In the genomic region with DNA sequence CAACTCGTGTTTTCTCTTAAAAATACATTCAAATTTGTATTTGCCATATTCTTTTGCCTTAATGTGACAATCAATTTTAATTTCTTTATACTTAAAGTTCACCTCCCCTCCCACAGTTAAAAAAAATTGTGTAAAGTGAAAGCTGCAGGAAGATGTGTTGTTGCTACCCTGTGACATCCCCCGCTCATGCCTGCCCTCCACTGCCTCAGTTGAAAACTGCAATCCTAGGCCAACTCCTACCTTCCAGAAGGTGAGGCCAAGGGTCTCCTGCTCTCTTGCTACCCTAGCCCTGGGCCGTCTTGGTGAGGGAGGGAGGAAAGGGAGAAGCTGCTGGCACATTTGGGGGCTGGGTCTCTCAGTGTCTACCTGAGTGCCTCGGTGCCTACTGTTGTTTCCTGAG, we compare ENCODE assay signal across 8 cellular contexts. TPM values are rescaled to one million over a fixed set of nuclear protein-coding genes. Genes with fewer than 3 reads are reported as not detected.
DNase-seq lines count a peak whose midpoint lies in the region; ATAC-seq, FAIRE-seq and TF ChIP-seq lines count a peak whose summit lies in the region.

No MANE protein-coding gene starts in this region.

- H3K4me1 ChIP-seq in Loucy (ENCODE audit: insufficient read depth, low read length, poor library complexity, severe bottlenecking) (no peaks in the 10 kb centered on the region), kidney (ENCODE audit: control insufficient read depth in 1 of 2, insufficient read depth in 1 of 2, low read depth in 1 of 2, low read length in 2 of 2) (peaks cover 0 to 10% of the 10 kb centered on the region in 2 donors)

- no peaks in the 10 kb centered on the region for H4K20me1 ChIP-seq in Loucy (ENCODE audit: insufficient read depth, low read length, poor library complexity, severe bottlenecking)

- no peaks in the 10 kb centered on the region for H3K27me3 ChIP-seq in Loucy (ENCODE audit: insufficient read depth, low read length, poor library complexity, severe bottlenecking)

- FAIRE-seq in kidney (lab: Jason Lieb, UNC), result no peak

- intact Hi-C loops in kidney (cut with DNase I), result no loop called here

- H3K9me2 ChIP-seq in Loucy (replicated peaks; ENCODE audit: low read depth, low read length), result no peaks in the 10 kb centered on the region

- H3F3A ChIP-seq in Loucy (ENCODE audit: low read depth), result no peaks in the 10 kb centered on the region

- ATAC-seq in GM21825 (IDR thresholded peaks at IDR 0.05; ENCODE audit: unreplicated experiment) (no peak), HG03196 (IDR thresholded peaks at IDR 0.05; ENCODE audit: unreplicated experiment) (no peak), HG03135 (IDR thresholded peaks at IDR 0.05; ENCODE audit: unreplicated experiment) (no peak)

- no peaks in the 10 kb centered on the region for H3K79me2 ChIP-seq in Loucy (ENCODE audit: insufficient read depth, low read length)

- H3K36me3 ChIP-seq in Loucy (ENCODE audit: insufficient read depth, low read length) (no peaks in the 10 kb centered on the region), kidney (ENCODE audit: control insufficient read depth in 1 of 2, insufficient read depth in 2 of 2, low read length in 2 of 2) (no peaks in the 10 kb centered on the region)

- TF ChIP-seq CTCF in AG09309 (IDR thresholded peaks at IDR 0.05; ENCODE audit: control insufficient read depth, insufficient read depth, low read depth, low read length, missing control alignments) (peak; percentile 46), Loucy (conservative IDR thresholded peaks at IDR 0.05; ENCODE audit: low read length) (peak; percentile 69), kidney (IDR thresholded peaks at IDR 0.05; ENCODE audit: borderline replicate concordance, extremely low read depth, insufficient read depth) (peak; percentile 16)

- H2AFZ ChIP-seq in Loucy (ENCODE audit: low read length), result no peak overlapping the region

- H3K4me3 ChIP-seq in AG09309 (ENCODE audit: control insufficient read depth, low read depth, low read length), result no peak overlapping the region
- H3K4me3 ChIP-seq in Loucy (ENCODE audit: low read length, poor library complexity, severe bottlenecking), result no peak overlapping the region
- H3K4me3 ChIP-seq in kidney (ENCODE audit: low read length in 2 of 2), result no peak overlapping the region

- H3K9me3 ChIP-seq in Loucy (ENCODE audit: insufficient read depth, low read depth, low read length) (no peaks in the 10 kb centered on the region), kidney (ENCODE audit: control insufficient read depth in 1 of 2, low read length in 2 of 2) (no peaks in the 10 kb centered on the region)

- no peak overlapping the region for H3K27ac ChIP-seq in kidney (ENCODE audit: low read depth in 2 of 2, low read length in 2 of 2)

- DNase-seq in AG09309 (ENCODE audit: low read depth), result no peak
- peak; percentile 65 for DNase-seq in activated T-cell treated with anti-CD3 and anti-CD28 coated beads, Interleukin-2, amount 50 U/mL, for 1 hour
- no peak for DNase-seq in kidney
- no peak for DNase-seq in putamen (ENCODE audit: low spot score)

- H3K4me2 ChIP-seq in Loucy (ENCODE audit: low read depth, low read length, poor library complexity, severe bottlenecking), result no peak overlapping the region

- H3K9ac ChIP-seq in Loucy (ENCODE audit: low read depth, low read length, poor library complexity, severe bottlenecking) (no peak overlapping the region), kidney (ENCODE audit: low read length in 2 of 2) (no peak overlapping the region)

RNA-seq across cellular contexts. Expression of gene CMTM7, which starts 57.0 kb away (rescaled TPM):
- 38.2 TPM for total RNA-seq in kidney
- polyA plus RNA-seq in kidney (ENCODE audit: insufficient read depth, low read depth, low replicate concordance), result 26.0 TPM

Comparison
In these comparisons a context has a peak if more than half of its experiments do, and no peak if none do; other contexts are left out.
1. CTCF ChIP-seq: peak in every context shown above with its lines; median percentile 69 in Loucy; 46 in AG09309; 16 in kidney.